6 cellular contexts compared by ENCODE assay signal in the genomic region with DNA sequence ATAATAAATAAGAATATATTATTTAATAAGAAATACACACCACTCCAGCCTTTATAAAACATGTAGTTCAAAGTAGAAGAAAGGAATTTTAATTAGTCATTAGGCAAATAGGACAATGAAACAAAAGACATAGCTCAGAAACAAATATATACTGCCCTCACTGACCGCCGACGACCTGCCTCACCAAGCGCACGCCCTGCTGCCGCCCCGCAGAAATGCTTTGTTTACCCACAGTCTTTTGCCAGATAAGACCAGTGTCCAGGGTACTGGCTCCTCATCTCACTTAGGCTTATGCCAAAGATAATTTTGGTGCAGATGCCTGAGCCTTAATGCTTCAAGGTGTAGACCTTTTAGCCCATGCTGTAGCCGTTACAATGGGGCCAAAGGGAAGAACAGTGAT.
"Had no signal": no experiment of that assay in that cellular context is flagged by ENCODE, and none has a peak within 500 bp of the region (broad histone marks: within the 10 kb centered on the region; RNA-seq: fewer than 3 reads in every experiment).

No MANE protein-coding gene starts in this region.

- H3K4me3 ChIP-seq: K562 had no signal

- H3K27ac ChIP-seq: HL-60 had no signal

- DNase-seq: IMR-90, KBM-7, KG1 had no signal

- FAIRE-seq: HTR-8/SVneo, K562 had no signal

- ATAC-seq: K562 had no signal
